14 cellular contexts compared by ENCODE assay signal in genomic region chr21:27060190-27060589, GRCh38.
"Had no signal": no experiment of that assay in that cellular context is flagged by ENCODE, and none has a peak within 500 bp of the region (broad histone marks: within the 10 kb centered on the region; RNA-seq: fewer than 3 reads in every experiment).

No MANE protein-coding gene starts in this region.

- H3K4me1 Mint-ChIP-seq: activated CD4-positive, alpha-beta memory T cell treated with anti-CD3 and anti-CD28 coated beads, Interleukin-2, amount 10 ng/mL, durations not matched to agents 7 days and 5 days; central memory CD8-positive, alpha-beta T cell; neural progenitor cell had no signal

- H3K9ac ChIP-seq: neural progenitor cell had no signal

- H3K4me3 Mint-ChIP-seq: activated CD4-positive, alpha-beta memory T cell treated with anti-CD3 and anti-CD28 coated beads, Interleukin-2, amount 10 ng/mL, durations not matched to agents 7 days and 5 days; central memory CD8-positive, alpha-beta T cell; neural progenitor cell had no signal

- H3K36me3 ChIP-seq: neural progenitor cell, right atrium auricular region, upper lobe of right lung had no signal

- H3K9me3 ChIP-seq: upper lobe of right lung had no signal

- H3K27me3 ChIP-seq: neural progenitor cell, right atrium auricular region, upper lobe of right lung had no signal

- H3K27me3 Mint-ChIP-seq: activated CD4-positive, alpha-beta memory T cell treated with anti-CD3 and anti-CD28 coated beads, Interleukin-2, amount 10 ng/mL, durations not matched to agents 7 days and 5 days; central memory CD8-positive, alpha-beta T cell had no signal

- H3K27ac Mint-ChIP-seq: activated CD4-positive, alpha-beta memory T cell treated with anti-CD3 and anti-CD28 coated beads, Interleukin-2, amount 10 ng/mL, durations not matched to agents 7 days and 5 days; neural progenitor cell had no signal

- H3K4me3 ChIP-seq: dorsolateral prefrontal cortex, neural progenitor cell, right atrium auricular region, upper lobe of right lung had no signal

- H3K4me2 ChIP-seq: neural progenitor cell had no signal

- DNase-seq: activated CD4-positive, alpha-beta memory T cell treated with anti-CD3 and anti-CD28 coated beads, Interleukin-2, amount 10 ng/mL, durations not matched to agents 7 days and 5 days; activated naive CD4-positive, alpha-beta T cell; activated T-cell treated with anti-CD3 and anti-CD28 coated beads, Interleukin-2, amount 50 U/mL, for 48 hours; dorsolateral prefrontal cortex; kidney glomerular epithelial cell; stimulated activated CD4-positive, alpha-beta T cell treated with anti-CD3 and anti-CD28 coated beads, Interleukin-2, amount 100 ng/mL, for 24 hours; stimulated activated naive CD4-positive, alpha-beta T cell treated with Interleukin-2 at 50 U/mL for 16 hours; T-helper 9 cell; upper lobe of right lung had no signal

- ATAC-seq: esophagus mucosa, upper lobe of right lung had no signal

- H3K27ac ChIP-seq: dorsolateral prefrontal cortex, neural progenitor cell, right atrium auricular region, upper lobe of right lung, VCaP had no signal

- H3K4me1 ChIP-seq: neural progenitor cell, right atrium auricular region, upper lobe of right lung had no signal

- H2AFZ ChIP-seq: neural progenitor cell had no signal

- H3K36me3 Mint-ChIP-seq: neural progenitor cell had no signal
